In the genomic region with DNA sequence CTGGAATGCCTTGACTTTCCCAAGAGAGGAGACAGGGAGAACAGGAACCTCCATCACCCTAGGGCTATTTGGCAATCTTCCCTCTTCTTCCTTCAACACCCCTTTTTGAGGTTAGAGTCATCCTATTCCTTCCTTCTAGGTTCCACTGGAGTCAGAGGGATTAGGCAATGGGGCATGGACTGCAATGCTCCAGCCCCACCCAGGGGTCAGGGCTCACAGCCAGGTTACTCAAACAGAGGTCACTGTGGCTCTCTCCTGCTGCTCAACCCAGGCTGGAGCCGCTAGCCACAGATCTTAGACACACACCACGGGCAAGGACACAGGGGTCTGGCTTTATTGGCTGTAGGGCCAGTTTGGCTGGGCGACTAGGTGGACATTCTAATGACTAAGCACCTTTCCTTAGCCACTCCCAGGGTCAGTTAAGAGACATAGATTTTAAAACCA, we compare ENCODE assay signal across 12 cellular contexts.
DNase-seq lines count a peak whose midpoint lies in the region; ATAC-seq and TF ChIP-seq lines count a peak whose summit lies in the region.
"Had no signal": no experiment of that assay in that cellular context is flagged by ENCODE, and none has a peak within 500 bp of the region (broad histone marks: within the 10 kb centered on the region; RNA-seq: fewer than 3 reads in every experiment).

No MANE protein-coding gene starts in this region.

- H3K9me3 Mint-ChIP-seq in endodermal cell, result no peaks in the 10 kb centered on the region
- H3K9me3 Mint-ChIP-seq in activated CD4-positive, alpha-beta T cell treated with anti-CD3 and anti-CD28 coated beads, Interleukin-2, amount 10 ng/mL, durations not matched to agents 7 days and 5 days, result no peaks in the 10 kb centered on the region
- H3K9me3 Mint-ChIP-seq: naive B cell had no signal

- 87 to 100% methylated on average over 2 to 3 of the region's 3 CpGs for WGBS in endodermal cell (ENCODE audit: insufficient coverage in 1 of 2, insufficient read length in 1 of 2), 2 experiments

- POLR2A ChIA-PET in activated CD4-positive, alpha-beta T cell treated with anti-CD3 and anti-CD28 coated beads, Interleukin-2, amount 10 ng/mL, durations not matched to agents 7 days and 5 days (lab: Charles Lee), result no interaction called here

- peak; percentile 44 for ATAC-seq in mucosa of descending colon

- H3K9me3 ChIP-seq in endodermal cell (ENCODE audit: control insufficient read depth, low read length) (no peaks in the 10 kb centered on the region), mucosa of descending colon (no peaks in the 10 kb centered on the region)
- H3K9me3 ChIP-seq: SJSA1 had no signal

- H3K27me3 ChIP-seq in endodermal cell (ENCODE audit: control insufficient read depth, insufficient read depth, low read length, poor library complexity, severe bottlenecking), result no peaks in the 10 kb centered on the region
- H3K27me3 ChIP-seq: brain microvascular endothelial cell, SJSA1 had no signal

- CTCF ChIA-PET in activated CD4-positive, alpha-beta T cell treated with anti-CD3 and anti-CD28 coated beads, Interleukin-2, amount 10 ng/mL, durations not matched to agents 7 days and 5 days (lab: Charles Lee), result no interaction called here

- H3K27ac Mint-ChIP-seq in endodermal cell, result no peak overlapping the region
- H3K27ac Mint-ChIP-seq in activated CD4-positive, alpha-beta T cell treated with anti-CD3 and anti-CD28 coated beads, Interleukin-2, amount 10 ng/mL, durations not matched to agents 7 days and 5 days, result no peak overlapping the region
- H3K27ac Mint-ChIP-seq: naive B cell had no signal

- DNase-seq in CD1c-positive myeloid dendritic cell (ENCODE audit: extremely low spot score) (peak; percentile 81), NCI-H226 (peak; percentile 88), endodermal cell (peak; percentile 49), mucosa of descending colon (peak in 1 of 3 donors; percentile 14), NCI-H748 (lab: John Stamatoyannopoulos, UW; ENCODE audit: unreplicated experiment) (no peak)
- no peak for DNase-seq in activated CD4-positive, alpha-beta T cell treated with anti-CD3 and anti-CD28 coated beads, Interleukin-2, amount 10 ng/mL, durations not matched to agents 7 days and 5 days
- no peak for DNase-seq in activated effector memory CD4-positive, alpha-beta T cell treated with anti-CD3 and anti-CD28 coated beads, Interleukin-2, amount 50 U/mL, for 16 hours
- DNase-seq in activated CD4-positive, alpha-beta T cell treated with anti-CD3 and anti-CD28 coated beads for 4 hours, result no peak
- DNase-seq: brain microvascular endothelial cell, naive B cell, NCI-H187 treated with DMSO at 0.1 percent for 48 hours had no signal

- H3K36me3 ChIP-seq in endodermal cell (ENCODE audit: control insufficient read depth, insufficient read depth, low read length) (no peaks in the 10 kb centered on the region), mucosa of descending colon (ENCODE audit: low read depth) (no peaks in the 10 kb centered on the region)
- H3K36me3 ChIP-seq: brain microvascular endothelial cell, SJSA1 had no signal

- intact Hi-C loops in mucosa of descending colon (cut with DNase I, micrococcal nuclease), result no loop called here

- H3K27ac ChIP-seq in endodermal cell (ENCODE audit: low read depth, low read length), result no peak overlapping the region
- H3K27ac ChIP-seq: brain microvascular endothelial cell, SJSA1 had no signal

- H3K4me3 Mint-ChIP-seq in endodermal cell, result no peak overlapping the region
- H3K4me3 Mint-ChIP-seq in activated CD4-positive, alpha-beta T cell treated with anti-CD3 and anti-CD28 coated beads, Interleukin-2, amount 10 ng/mL, durations not matched to agents 7 days and 5 days, result no peak overlapping the region
- H3K4me3 Mint-ChIP-seq: naive B cell had no signal

- H3K27me3 Mint-ChIP-seq in endodermal cell (ENCODE audit: insufficient read depth), result no peaks in the 10 kb centered on the region
- H3K27me3 Mint-ChIP-seq in activated CD4-positive, alpha-beta T cell treated with anti-CD3 and anti-CD28 coated beads, Interleukin-2, amount 10 ng/mL, durations not matched to agents 7 days and 5 days, result no peaks in the 10 kb centered on the region

- H3K4me1 ChIP-seq in endodermal cell (ENCODE audit: control insufficient read depth, insufficient read depth, low read length) (no peaks in the 10 kb centered on the region), mucosa of descending colon (ENCODE audit: low read depth) (peaks cover 2% of the 10 kb centered on the region)
- H3K4me1 ChIP-seq: SJSA1 had no signal

- peaks cover 15% of the 10 kb centered on the region for H3K4me1 Mint-ChIP-seq in endodermal cell
- no peaks in the 10 kb centered on the region for H3K4me1 Mint-ChIP-seq in activated CD4-positive, alpha-beta T cell treated with anti-CD3 and anti-CD28 coated beads, Interleukin-2, amount 10 ng/mL, durations not matched to agents 7 days and 5 days

- no peak overlapping the region for H3K9ac ChIP-seq in endodermal cell (ENCODE audit: extremely low read depth, low read length, poor library complexity, severe bottlenecking)

- H3K36me3 Mint-ChIP-seq in endodermal cell (ENCODE audit: low read depth), result no peaks in the 10 kb centered on the region
- H3K36me3 Mint-ChIP-seq in activated CD4-positive, alpha-beta T cell treated with anti-CD3 and anti-CD28 coated beads, Interleukin-2, amount 10 ng/mL, durations not matched to agents 7 days and 5 days (ENCODE audit: low read depth), result no peaks in the 10 kb centered on the region
- H3K36me3 Mint-ChIP-seq: naive B cell had no signal

- peak; percentile 40 for TF ChIP-seq CTCF in endodermal cell (conservative IDR thresholded peaks at IDR 0.05)
- TF ChIP-seq CTCF in mucosa of descending colon (IDR thresholded peaks at IDR 0.05), result no peak

- H3K4me3 ChIP-seq in endodermal cell (ENCODE audit: low read length) (no peak overlapping the region), mucosa of descending colon (no peak overlapping the region)
- H3K4me3 ChIP-seq: SJSA1 had no signal

Comparison
In these comparisons a context has a peak if more than half of its experiments do, and no peak if none do; other contexts are left out.
1. DNase-seq: peak in CD1c-positive myeloid dendritic cell (single experiment), NCI-H226 (single experiment) and endodermal cell (single experiment); none in activated CD4-positive, alpha-beta T cell treated with anti-CD3 and anti-CD28 coated beads, Interleukin-2, amount 10 ng/mL, durations not matched to agents 7 days and 5 days (single experiment), activated effector memory CD4-positive, alpha-beta T cell treated with anti-CD3 and anti-CD28 coated beads, Interleukin-2, amount 50 U/mL, for 16 hours (single experiment), activated CD4-positive, alpha-beta T cell treated with anti-CD3 and anti-CD28 coated beads for 4 hours (0 of 2) and NCI-H748 (single experiment).